ENCODE assay signal across 1 cellular context in genomic region chr18:31736630-31737029, GRCh38.
A peak's percentile ranks its signal among the peaks of the same experiment; 100 is the strongest.
TF ChIP-seq lines count a peak whose summit lies in the region.

No MANE protein-coding gene starts in this region.

TF ChIP-seq in GM12878, 131 proteins besides CTCF, POLR2A, EP300 and RAD21 (continued from another document):
- TF ChIP-seq ZBED1 (IDR thresholded peaks at IDR 0.05; ENCODE audit: borderline replicate concordance) (no peak), ZNF274 (IDR thresholded peaks at IDR 0.05; ENCODE audit: insufficient read depth, insufficient read length) (no peak), CEBPB (IDR thresholded peaks at IDR 0.05; ENCODE audit: borderline replicate concordance in 1 of 2, low read depth in 2 of 2, low read length in 2 of 2) (no peak), ATF2 (IDR thresholded peaks at IDR 0.05; ENCODE audit: low read length) (no peak), RCOR1 (conservative IDR thresholded peaks at IDR 0.05; ENCODE audit: low read depth, low read length) (no peak), MLLT1 (IDR thresholded peaks at IDR 0.05) (no peak), EZH2 (IDR thresholded peaks at IDR 0.05; ENCODE audit: borderline replicate concordance, control insufficient read depth, low read depth, low read length) (no peak), IKZF1 (conservative IDR thresholded peaks at IDR 0.05) (no peak), ZNF687 (IDR thresholded peaks at IDR 0.05) (0 out of 2 replicates have a peak, but pooled peaks have one; percentile 28), NFXL1 (IDR thresholded peaks at IDR 0.05; ENCODE audit: borderline replicate concordance) (no peak), KAT2A (conservative IDR thresholded peaks at IDR 0.05; ENCODE audit: control insufficient read depth, low read depth, low read length) (no peak), HDAC6 (IDR thresholded peaks at IDR 0.05; ENCODE audit: unreplicated experiment) (no peak), SMAD1 (IDR thresholded peaks at IDR 0.05; ENCODE audit: low read depth, partially characterized antibody) (no peak), IKZF2 (IDR thresholded peaks at IDR 0.05) (peak in 1 of 2 experiments; percentile 10; a peak in 2 of 4 replicates), JUND (IDR thresholded peaks at IDR 0.05; ENCODE audit: low read depth, low read length) (no peak), MTA2 (IDR thresholded peaks at IDR 0.05; ENCODE audit: low read depth) (peak; percentile 25; the same call in 1 of the 2 replicates), FOS (IDR thresholded peaks at IDR 0.05; ENCODE audit: borderline replicate concordance, extremely low read depth, insufficient read length) (no peak), TAF1 (IDR thresholded peaks at IDR 0.05; ENCODE audit: borderline replicate concordance, low read depth, low read length) (no peak), SIN3A (IDR thresholded peaks at IDR 0.05; ENCODE audit: low read depth, low read length) (no peak), GABPA (IDR thresholded peaks at IDR 0.05; ENCODE audit: low read depth) (no peak), RELA (IDR thresholded peaks at IDR 0.05; ENCODE audit: borderline replicate concordance, partially characterized antibody) (no peak), ATF7 (IDR thresholded peaks at IDR 0.05; ENCODE audit: low read depth) (0 out of 2 replicates have a peak, but pooled peaks have one; percentile 19), MTA3 (IDR thresholded peaks at IDR 0.05; ENCODE audit: borderline replicate concordance, low read length) (no peak), GATAD2B (conservative IDR thresholded peaks at IDR 0.05; ENCODE audit: low read depth) (no peak), TCF7 (IDR thresholded peaks at IDR 0.05; ENCODE audit: borderline replicate concordance) (no peak), ZNF24 (IDR thresholded peaks at IDR 0.05) (no peak), ZNF207 (IDR thresholded peaks at IDR 0.05; ENCODE audit: borderline replicate concordance) (no peak)
- TF ChIP-seq, protein P1, sequence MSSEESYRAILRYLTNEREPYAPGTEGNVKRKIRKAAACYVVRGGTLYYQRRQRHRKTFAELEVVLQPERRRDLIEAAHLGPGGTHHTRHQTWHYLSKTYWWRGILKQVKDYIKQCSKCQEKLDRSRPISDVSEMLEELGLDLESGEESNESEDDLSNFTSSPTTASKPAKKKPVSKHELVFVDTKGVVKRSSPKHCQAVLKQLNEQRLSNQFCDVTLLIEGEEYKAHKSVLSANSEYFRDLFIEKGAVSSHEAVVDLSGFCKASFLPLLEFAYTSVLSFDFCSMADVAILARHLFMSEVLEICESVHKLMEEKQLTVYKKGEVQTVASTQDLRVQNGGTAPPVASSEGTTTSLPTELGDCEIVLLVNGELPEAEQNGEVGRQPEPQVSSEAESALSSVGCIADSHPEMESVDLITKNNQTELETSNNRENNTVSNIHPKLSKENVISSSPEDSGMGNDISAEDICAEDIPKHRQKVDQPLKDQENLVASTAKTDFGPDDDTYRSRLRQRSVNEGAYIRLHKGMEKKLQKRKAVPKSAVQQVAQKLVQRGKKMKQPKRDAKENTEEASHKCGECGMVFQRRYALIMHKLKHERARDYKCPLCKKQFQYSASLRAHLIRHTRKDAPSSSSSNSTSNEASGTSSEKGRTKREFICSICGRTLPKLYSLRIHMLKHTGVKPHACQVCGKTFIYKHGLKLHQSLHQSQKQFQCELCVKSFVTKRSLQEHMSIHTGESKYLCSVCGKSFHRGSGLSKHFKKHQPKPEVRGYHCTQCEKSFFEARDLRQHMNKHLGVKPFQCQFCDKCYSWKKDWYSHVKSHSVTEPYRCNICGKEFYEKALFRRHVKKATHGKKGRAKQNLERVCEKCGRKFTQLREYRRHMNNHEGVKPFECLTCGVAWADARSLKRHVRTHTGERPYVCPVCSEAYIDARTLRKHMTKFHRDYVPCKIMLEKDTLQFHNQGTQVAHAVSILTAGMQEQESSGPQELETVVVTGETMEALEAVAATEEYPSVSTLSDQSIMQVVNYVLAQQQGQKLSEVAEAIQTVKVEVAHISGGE (CRISPR knock-in tag; IDR thresholded peaks at IDR 0.05): no peak
- TF ChIP-seq, protein P2, sequence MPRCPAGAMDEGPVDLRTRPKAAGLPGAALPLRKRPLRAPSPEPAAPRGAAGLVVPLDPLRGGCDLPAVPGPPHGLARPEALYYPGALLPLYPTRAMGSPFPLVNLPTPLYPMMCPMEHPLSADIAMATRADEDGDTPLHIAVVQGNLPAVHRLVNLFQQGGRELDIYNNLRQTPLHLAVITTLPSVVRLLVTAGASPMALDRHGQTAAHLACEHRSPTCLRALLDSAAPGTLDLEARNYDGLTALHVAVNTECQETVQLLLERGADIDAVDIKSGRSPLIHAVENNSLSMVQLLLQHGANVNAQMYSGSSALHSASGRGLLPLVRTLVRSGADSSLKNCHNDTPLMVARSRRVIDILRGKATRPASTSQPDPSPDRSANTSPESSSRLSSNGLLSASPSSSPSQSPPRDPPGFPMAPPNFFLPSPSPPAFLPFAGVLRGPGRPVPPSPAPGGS (IDR thresholded peaks at IDR 0.05; ENCODE audit: borderline replicate concordance, insufficient read depth, low read depth, low read length, poor library complexity, severe bottlenecking): no peak
- TF ChIP-seq, protein P3, sequence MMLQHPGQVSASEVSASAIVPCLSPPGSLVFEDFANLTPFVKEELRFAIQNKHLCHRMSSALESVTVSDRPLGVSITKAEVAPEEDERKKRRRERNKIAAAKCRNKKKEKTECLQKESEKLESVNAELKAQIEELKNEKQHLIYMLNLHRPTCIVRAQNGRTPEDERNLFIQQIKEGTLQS (IDR thresholded peaks at IDR 0.05; ENCODE audit: borderline replicate concordance, extremely low read depth, low read depth, low read length): no peak
- TF ChIP-seq, protein P4, sequence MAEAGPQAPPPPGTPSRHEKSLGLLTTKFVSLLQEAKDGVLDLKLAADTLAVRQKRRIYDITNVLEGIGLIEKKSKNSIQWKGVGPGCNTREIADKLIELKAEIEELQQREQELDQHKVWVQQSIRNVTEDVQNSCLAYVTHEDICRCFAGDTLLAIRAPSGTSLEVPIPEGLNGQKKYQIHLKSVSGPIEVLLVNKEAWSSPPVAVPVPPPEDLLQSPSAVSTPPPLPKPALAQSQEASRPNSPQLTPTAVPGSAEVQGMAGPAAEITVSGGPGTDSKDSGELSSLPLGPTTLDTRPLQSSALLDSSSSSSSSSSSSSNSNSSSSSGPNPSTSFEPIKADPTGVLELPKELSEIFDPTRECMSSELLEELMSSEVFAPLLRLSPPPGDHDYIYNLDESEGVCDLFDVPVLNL (IDR thresholded peaks at IDR 0.05; ENCODE audit: low read depth, low read length): no peak
